Comparison of ENCODE assay signal across 13 cellular contexts in the genomic region with DNA sequence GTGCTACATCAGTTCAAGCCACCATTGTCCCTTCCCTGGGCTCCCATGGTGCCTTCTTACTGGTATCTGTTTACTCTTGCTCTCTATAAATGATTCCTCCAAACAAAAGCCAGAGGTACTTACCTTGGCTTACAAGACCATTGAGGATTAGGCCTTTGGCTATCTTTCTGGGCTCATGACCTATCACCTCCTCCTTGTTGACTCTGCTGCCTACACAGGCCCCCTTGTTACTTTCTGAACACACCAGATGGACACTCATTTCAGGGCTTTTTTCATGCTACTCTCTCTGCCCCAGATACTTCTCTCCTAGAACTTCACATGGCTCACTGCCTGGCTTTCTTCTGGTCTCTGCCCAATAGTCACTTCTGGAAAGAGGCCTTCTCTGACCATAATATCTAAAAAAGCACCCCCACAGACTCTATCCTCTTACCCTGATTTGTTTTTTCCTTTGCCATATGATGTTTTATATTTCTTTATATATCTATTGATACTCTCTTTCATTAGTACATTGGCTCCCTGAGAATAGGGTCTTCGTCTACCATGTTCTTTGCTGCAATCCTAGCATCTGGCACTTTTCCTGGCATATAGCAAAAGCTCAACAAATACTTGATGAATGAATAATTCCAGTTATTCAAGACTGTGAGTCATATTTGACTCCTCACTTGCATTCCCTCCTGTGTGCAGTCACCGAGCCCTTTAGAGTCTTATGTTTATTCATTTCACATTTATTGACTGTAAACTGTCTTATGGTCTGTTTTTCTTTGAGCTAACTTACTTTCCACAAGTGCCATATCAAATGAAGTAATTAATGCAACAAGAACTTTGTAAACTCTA. TPM values are rescaled to one million over a fixed set of nuclear protein-coding genes. Genes with fewer than 3 reads are reported as not detected.
DNase-seq lines count a peak whose midpoint lies in the region; ATAC-seq, FAIRE-seq and TF ChIP-seq lines count a peak whose summit lies in the region.
"Had no signal": no experiment of that assay in that cellular context is flagged by ENCODE, and none has a peak within 500 bp of the region (broad histone marks: within the 10 kb centered on the region; RNA-seq: fewer than 3 reads in every experiment).

No MANE protein-coding gene starts in this region.

- no peak for ATAC-seq in stimulated activated memory B cell treated with anti-CD40 and anti-IgM and Interleukin-4, amounts not matched to agents 10 μg/mL and 1 μg/mL and 100 μg/mL, for 72 hours
- ATAC-seq in heart right ventricle, result no peak
- ATAC-seq: gastroesophageal sphincter had no signal

- POLR2A ChIA-PET in AG04449 (lab: Yijun Ruan, JAX), result interaction anchor here (0.8 kb wide), 1 partner anchor 17 kb away, joined by 3 read pairs; no protein-coding TSS in a partner anchor

- H3K9me3 Mint-ChIP-seq in astrocyte (ENCODE audit: unreplicated experiment), result no peaks in the 10 kb centered on the region
- H3K9me3 Mint-ChIP-seq in stimulated activated memory B cell treated with anti-CD40 and anti-IgM and Interleukin-4, amounts not matched to agents 10 μg/mL and 1 μg/mL and 100 μg/mL, for 72 hours, result peaks cover 2% of the 10 kb centered on the region
- H3K9me3 Mint-ChIP-seq: CD4-positive, alpha-beta T cell had no signal

- FAIRE-seq in astrocyte (lab: Jason Lieb, UNC), result peak; percentile 88
- peak; percentile 94 for FAIRE-seq in keratinocyte (lab: Jason Lieb, UNC)

- H3K4me2 ChIP-seq in astrocyte (ENCODE audit: low read length), result peak overlapping the region; percentile 48
- H3K4me2 ChIP-seq in keratinocyte (ENCODE audit: control insufficient read depth, extremely low read depth, insufficient read depth, low read depth, low read length), result peak overlapping the region; percentile 30

- H3K9me3 ChIP-seq in astrocyte (ENCODE audit: insufficient read depth, low read depth, low read length) (no peaks in the 10 kb centered on the region), keratinocyte (ENCODE audit: control insufficient read depth, low read depth, low read length) (no peaks in the 10 kb centered on the region), heart right ventricle (no peaks in the 10 kb centered on the region)
- H3K9me3 ChIP-seq: gastroesophageal sphincter, suprapubic skin had no signal

- H3K36me3 ChIP-seq in astrocyte (ENCODE audit: insufficient read depth, low read length), result no peaks in the 10 kb centered on the region
- no peaks in the 10 kb centered on the region for H3K36me3 ChIP-seq in keratinocyte (ENCODE audit: control insufficient read depth in 2 of 2, extremely low read depth in 1 of 2, insufficient read depth in 2 of 2, low read length in 2 of 2)
- peaks cover 0 to 19% (median 0%) of the 10 kb centered on the region in 9 donors for H3K36me3 ChIP-seq in heart right ventricle
- H3K36me3 ChIP-seq: cardiac muscle cell, WERI-Rb-1 had no signal

- H3K9me1 ChIP-seq in keratinocyte (ENCODE audit: control insufficient read depth, extremely low read depth, insufficient read depth, low read length), result no peaks in the 10 kb centered on the region

- H3K4me1 ChIP-seq in astrocyte (ENCODE audit: insufficient read depth, low read length), result peaks cover 21% of the 10 kb centered on the region
- H3K4me1 ChIP-seq in keratinocyte (ENCODE audit: control insufficient read depth, extremely low read depth, insufficient read depth, low read length), result peaks cover 13% of the 10 kb centered on the region
- peaks cover 0 to 7% (median 0%) of the 10 kb centered on the region in 9 donors for H3K4me1 ChIP-seq in heart right ventricle
- H3K4me1 ChIP-seq: gastroesophageal sphincter, suprapubic skin had no signal

- peak; percentile 61 for DNase-seq in AG04449 (ENCODE audit: low read depth, low spot score)
- peak; percentile 30 for DNase-seq in HFF-Myc (ENCODE audit: extremely low read depth, low read depth)
- peak; percentile 87 for DNase-seq in astrocyte (ENCODE audit: low read depth)
- peak; percentile 41 for DNase-seq in keratinocyte (ENCODE audit: low read depth, low spot score)
- DNase-seq in NOMO-1 treated with dmso at 0.1 percent for 144 hours (lab: John Stamatoyannopoulos, UW; ENCODE audit: unreplicated experiment), result no peak
- no peak for DNase-seq in HuH-7.5 (ENCODE audit: low spot score)
- DNase-seq in heart right ventricle, result no peak
- DNase-seq: CD4-positive, alpha-beta T cell; WERI-Rb-1 had no signal

- H3K9ac ChIP-seq in astrocyte (ENCODE audit: low read length), result no peak overlapping the region
- H3K9ac ChIP-seq in keratinocyte (ENCODE audit: control insufficient read depth, extremely low read depth, insufficient read depth, low read length), result no peak overlapping the region

- H3K4me3 ChIP-seq in AG04449 (ENCODE audit: low read depth, low read length) (no peak overlapping the region), HFF-Myc (replicated peaks; ENCODE audit: low read depth, low read length) (no peak overlapping the region), astrocyte (ENCODE audit: insufficient read depth, low read depth, low read length) (no peak overlapping the region), keratinocyte (ENCODE audit: control insufficient read depth in 2 of 3, extremely low read depth in 1 of 3, insufficient read depth in 2 of 3, low read depth in 1 of 3, low read length in 3 of 3) (no peak overlapping the region), heart right ventricle (no peak overlapping the region)
- H3K4me3 ChIP-seq: cardiac muscle cell, gastroesophageal sphincter, suprapubic skin had no signal

- no peak overlapping the region for H2AFZ ChIP-seq in astrocyte (ENCODE audit: low read depth, low read length)
- H2AFZ ChIP-seq in keratinocyte (ENCODE audit: control insufficient read depth, low read length), result no peak overlapping the region

- H3K27ac ChIP-seq in astrocyte (ENCODE audit: low read depth, low read length) (peak overlapping the region; percentile 44), keratinocyte (ENCODE audit: control insufficient read depth, insufficient read depth, low read length) (no peak overlapping the region), heart right ventricle (no peak overlapping the region)
- H3K27ac ChIP-seq: cardiac muscle cell, gastroesophageal sphincter, suprapubic skin, WERI-Rb-1 had no signal

- no peaks in the 10 kb centered on the region for H3K79me2 ChIP-seq in astrocyte (ENCODE audit: insufficient read depth, low read length)
- H3K79me2 ChIP-seq in keratinocyte (ENCODE audit: control insufficient read depth, insufficient read depth, low read length), result no peaks in the 10 kb centered on the region

- H3K27me3 Mint-ChIP-seq in astrocyte (ENCODE audit: low read depth, unreplicated experiment), result no peaks in the 10 kb centered on the region
- H3K27me3 Mint-ChIP-seq in stimulated activated memory B cell treated with anti-CD40 and anti-IgM and Interleukin-4, amounts not matched to agents 10 μg/mL and 1 μg/mL and 100 μg/mL, for 72 hours, result no peaks in the 10 kb centered on the region
- H3K27me3 Mint-ChIP-seq: CD4-positive, alpha-beta T cell had no signal

- dilution Hi-C loops in keratinocyte (cut with MboI; ENCODE audit: extremely low pct_ligation_motif_present, low sequenced_read_pairs), result no loop called here

- CTCF ChIA-PET in AG04449 (lab: Yijun Ruan, JAX), result interaction anchor here (1.1 kb wide), 1 partner anchor 12 kb away, joined by 4 read pairs; no protein-coding TSS in a partner anchor

- WGBS in heart right ventricle, 2 donors, result 91 to 94% methylated on average over 2 of the region's 2 CpGs

- H3K27me3 ChIP-seq in astrocyte (ENCODE audit: insufficient read depth, low read length) (no peaks in the 10 kb centered on the region), keratinocyte (ENCODE audit: control insufficient read depth, extremely low read depth, insufficient read depth, low read length) (no peaks in the 10 kb centered on the region), heart right ventricle (no peaks in the 10 kb centered on the region)
- H3K27me3 ChIP-seq: cardiac muscle cell, gastroesophageal sphincter, suprapubic skin had no signal

- peak overlapping the region; percentile 51 for H3K27ac Mint-ChIP-seq in astrocyte (ENCODE audit: unreplicated experiment)
- H3K27ac Mint-ChIP-seq in stimulated activated memory B cell treated with anti-CD40 and anti-IgM and Interleukin-4, amounts not matched to agents 10 μg/mL and 1 μg/mL and 100 μg/mL, for 72 hours, result no peak overlapping the region
- H3K27ac Mint-ChIP-seq: CD4-positive, alpha-beta T cell had no signal

- peaks cover 4% of the 10 kb centered on the region for H3K36me3 Mint-ChIP-seq in astrocyte (ENCODE audit: low read depth, unreplicated experiment)
- H3K36me3 Mint-ChIP-seq in stimulated activated memory B cell treated with anti-CD40 and anti-IgM and Interleukin-4, amounts not matched to agents 10 μg/mL and 1 μg/mL and 100 μg/mL, for 72 hours, result peaks cover 56% of the 10 kb centered on the region

- no peak for TF ChIP-seq CTCF in AG04449 (IDR thresholded peaks at IDR 0.05; ENCODE audit: insufficient read depth, low read length, missing control alignments)
- TF ChIP-seq CTCF in HFF-Myc (IDR thresholded peaks at IDR 0.05; ENCODE audit: low read depth, low read length, missing control alignments), result no peak
- no peak for TF ChIP-seq CTCF in astrocyte (IDR thresholded peaks at IDR 0.05; ENCODE audit: insufficient read depth, low read depth, low read length)
- no peak for TF ChIP-seq CTCF in keratinocyte (optimal IDR thresholded peaks at IDR 0.05 in 1 of 3, IDR thresholded peaks at IDR 0.05 in 1 of 3, conservative IDR thresholded peaks at IDR 0.05 in 1 of 3; ENCODE audit: extremely low read depth in 1 of 3, insufficient read depth in 2 of 3, low read length in 3 of 3)
- TF ChIP-seq CTCF in heart right ventricle (IDR thresholded peaks at IDR 0.05), result no peak

- peaks cover 38% of the 10 kb centered on the region for H3K4me1 Mint-ChIP-seq in astrocyte (ENCODE audit: low read depth, unreplicated experiment)
- H3K4me1 Mint-ChIP-seq in stimulated activated memory B cell treated with anti-CD40 and anti-IgM and Interleukin-4, amounts not matched to agents 10 μg/mL and 1 μg/mL and 100 μg/mL, for 72 hours, result no peaks in the 10 kb centered on the region

- H3K4me3 Mint-ChIP-seq in astrocyte (ENCODE audit: unreplicated experiment), result no peak overlapping the region
- no peak overlapping the region for H3K4me3 Mint-ChIP-seq in stimulated activated memory B cell treated with anti-CD40 and anti-IgM and Interleukin-4, amounts not matched to agents 10 μg/mL and 1 μg/mL and 100 μg/mL, for 72 hours
- H3K4me3 Mint-ChIP-seq: CD4-positive, alpha-beta T cell had no signal

- H4K20me1 ChIP-seq in astrocyte (ENCODE audit: insufficient read depth, low read length), result no peaks in the 10 kb centered on the region
- H4K20me1 ChIP-seq in keratinocyte (ENCODE audit: control insufficient read depth, extremely low read depth, insufficient read depth, low read length), result no peaks in the 10 kb centered on the region

- intact Hi-C loops in heart right ventricle (cut with DNase I), result loop anchor here in 1 of 10 donors (10.0 kb wide), 1 partner anchor 369 kb away; no protein-coding TSS in a partner anchor

RNA-seq across cellular contexts. Expression of a gene that starts 27.1 kb away (rescaled TPM):
- total RNA-seq in astrocyte, result 25.3 and 32.5 TPM in 2 replicates
- 8.6 to 10.7 TPM (median 9.2 TPM) in 3 replicates for polyA plus RNA-seq in keratinocyte
- 8.3 TPM for polyA plus RNA-seq in keratinocyte (2011; ENCODE audit: low read depth)
- 3.8 and 8.9 TPM in 2 replicates for polyA plus RNA-seq in keratinocyte (2011; cell fraction: cytosol; rRNA removed)
- polyA plus RNA-seq in keratinocyte (2011; cell fraction: nucleus; rRNA removed), result 14.6 and 17.3 TPM in 2 replicates
- polyA plus RNA-seq in keratinocyte (2012; ENCODE audit: low replicate concordance), result 6.2 and 8.5 TPM in 2 replicates
- polyA minus RNA-seq in keratinocyte, result 3.8 to 16.7 TPM (median 12.2 TPM) in 3 replicates
- 5.6 TPM for polyA minus RNA-seq in keratinocyte (2011; cell fraction: cytosol; rRNA and poly(A)+ RNA removed)
- polyA minus RNA-seq in keratinocyte (2011; cell fraction: nucleus; rRNA and poly(A)+ RNA removed), result 14.2 and 21.9 TPM in 2 replicates
- 10 to 100 TPM; 28.6 to 44.8 (median 36.2) TPM for total RNA-seq in heart right ventricle
- 10 to 100 TPM; 14.3 to 19.6 TPM for polyA plus RNA-seq in heart right ventricle

Comparison
In these comparisons a context has a peak if more than half of its experiments do, and no peak if none do; other contexts are left out.
1. DNase-seq: peak in AG04449 (single experiment), HFF-Myc (single experiment), astrocyte (single experiment) and keratinocyte (single experiment); none in NOMO-1 treated with dmso at 0.1 percent for 144 hours (single experiment), HuH-7.5 (single experiment) and heart right ventricle (0 of 2).